In genomic region chr12:45214739-45215418, GRCh38 we compare ENCODE assay signal across 8 cellular contexts. TPM values are rescaled to one million over a fixed set of nuclear protein-coding genes. Genes with fewer than 3 reads are reported as not detected.
A peak's percentile ranks its signal among the peaks of the same experiment; 100 is the strongest.
DNase-seq lines count a peak whose midpoint lies in the region; ATAC-seq and TF ChIP-seq lines count a peak whose summit lies in the region.

No MANE protein-coding gene starts in this region.

- DNase-seq in activated CD4-positive, alpha-beta T cell treated with anti-CD3 and anti-CD28 coated beads, Interleukin-2, amount 10 ng/mL, durations not matched to agents 7 days and 5 days = no peak
- no peak for DNase-seq in activated CD4-positive, alpha-beta T cell treated with anti-CD3 and anti-CD28 coated beads, Interleukin-2, amount 50 U/mL, for 4 hours
- peak; percentile 44 for DNase-seq in activated CD8-positive, alpha-beta T cell treated with anti-CD3 and anti-CD28 coated beads for 36 hours
- DNase-seq in stimulated activated naive CD8-positive, alpha-beta T cell treated with anti-CD3 and anti-CD28 coated beads, Interleukin-15, Interleukin-2, amounts not matched to agents 100 U/mL and 50 U/mL, for 24 hours = peak; percentile 11
- DNase-seq in NCI-H1436 treated with DMSO at 0.1 percent for 48 hours (lab: John Stamatoyannopoulos, UW) = no peak
- no peak for DNase-seq in occipital lobe (lab: John Stamatoyannopoulos, UW)

- POLR2A ChIA-PET in activated CD4-positive, alpha-beta T cell treated with anti-CD3 and anti-CD28 coated beads, Interleukin-2, amount 10 ng/mL, durations not matched to agents 7 days and 5 days (lab: Charles Lee) = no interaction called here
- POLR2A ChIA-PET in activated CD8-positive, alpha-beta T cell treated with anti-CD3 and anti-CD28 coated beads for 36 hours (lab: Charles Lee) = interaction anchor here (0.7 to 1.8 kb wide), 9 partner anchors 12 to 1054 kb away, joined by 3 to 6 read pairs (median 4); partner anchors contain the start of genes ARID2 and SLC38A1

- H3K9me3 Mint-ChIP-seq in activated CD4-positive, alpha-beta T cell treated with anti-CD3 and anti-CD28 coated beads, Interleukin-2, amount 10 ng/mL, durations not matched to agents 7 days and 5 days = no peaks in the 10 kb centered on the region
- H3K9me3 Mint-ChIP-seq in activated CD8-positive, alpha-beta T cell treated with anti-CD3 and anti-CD28 coated beads for 36 hours = no peaks in the 10 kb centered on the region

- peak overlapping the region; percentile 89 for H3K27ac Mint-ChIP-seq in activated CD4-positive, alpha-beta T cell treated with anti-CD3 and anti-CD28 coated beads, Interleukin-2, amount 10 ng/mL, durations not matched to agents 7 days and 5 days
- H3K27ac Mint-ChIP-seq in activated CD8-positive, alpha-beta T cell treated with anti-CD3 and anti-CD28 coated beads for 36 hours = peak overlapping the region; percentile 94

- intact Hi-C loops in activated CD8-positive, alpha-beta T cell treated with anti-CD3 and anti-CD28 coated beads for 36 hours (cut with micrococcal nuclease) = no loop called here

- no peak overlapping the region for H3K27ac ChIP-seq in iPS-18a (ENCODE audit: low read length)

- H3K9ac ChIP-seq in iPS-18a (ENCODE audit: low read length) = peak overlapping the region; percentile 85

- peak overlapping the region; percentile 86 for H3K4me3 Mint-ChIP-seq in activated CD4-positive, alpha-beta T cell treated with anti-CD3 and anti-CD28 coated beads, Interleukin-2, amount 10 ng/mL, durations not matched to agents 7 days and 5 days
- H3K4me3 Mint-ChIP-seq in activated CD8-positive, alpha-beta T cell treated with anti-CD3 and anti-CD28 coated beads for 36 hours = peak overlapping the region; percentile 96

- peak overlapping the region; percentile 91 for H3K4me3 ChIP-seq in iPS-18a (ENCODE audit: low read length)

- no peak for TF ChIP-seq CTCF in activated CD8-positive, alpha-beta T cell treated with anti-CD3 and anti-CD28 coated beads for 36 hours (IDR thresholded peaks at IDR 0.05)

- H3K4me1 ChIP-seq in iPS-18a (ENCODE audit: control insufficient read depth, low read depth, low read length) = peaks cover 17% of the 10 kb centered on the region

- H3K4me1 Mint-ChIP-seq in activated CD4-positive, alpha-beta T cell treated with anti-CD3 and anti-CD28 coated beads, Interleukin-2, amount 10 ng/mL, durations not matched to agents 7 days and 5 days = peaks cover 43% of the 10 kb centered on the region
- H3K4me1 Mint-ChIP-seq in activated CD8-positive, alpha-beta T cell treated with anti-CD3 and anti-CD28 coated beads for 36 hours (ENCODE audit: low read depth) = peaks cover 25% of the 10 kb centered on the region

- H3K36me3 ChIP-seq in iPS-18a (ENCODE audit: control insufficient read depth, low read depth, low read length) = no peaks in the 10 kb centered on the region

- H3K9me3 ChIP-seq in iPS-18a (ENCODE audit: control insufficient read depth, low read depth, low read length) = no peaks in the 10 kb centered on the region

- ATAC-seq in activated CD8-positive, alpha-beta T cell treated with anti-CD3 and anti-CD28 coated beads for 36 hours = no peak
- ATAC-seq in stimulated activated naive CD8-positive, alpha-beta T cell treated with anti-CD3 and anti-CD28 coated beads, Interleukin-15, Interleukin-2, amounts not matched to agents 100 U/mL and 50 U/mL, for 24 hours = no peak
- no peak for ATAC-seq in GM21423 (IDR thresholded peaks at IDR 0.05; ENCODE audit: unreplicated experiment)

- peaks cover 6% of the 10 kb centered on the region for H3K36me3 Mint-ChIP-seq in activated CD4-positive, alpha-beta T cell treated with anti-CD3 and anti-CD28 coated beads, Interleukin-2, amount 10 ng/mL, durations not matched to agents 7 days and 5 days (ENCODE audit: low read depth)
- H3K36me3 Mint-ChIP-seq in activated CD8-positive, alpha-beta T cell treated with anti-CD3 and anti-CD28 coated beads for 36 hours (ENCODE audit: low read depth) = peaks cover 2% of the 10 kb centered on the region

- peaks cover 5% of the 10 kb centered on the region for H3K27me3 ChIP-seq in iPS-18a (ENCODE audit: control insufficient read depth, insufficient read depth, low read length)

- CTCF ChIA-PET in activated CD4-positive, alpha-beta T cell treated with anti-CD3 and anti-CD28 coated beads, Interleukin-2, amount 10 ng/mL, durations not matched to agents 7 days and 5 days (lab: Charles Lee) = interaction anchor here (0.8 to 1.5 kb wide), 3 partner anchors 12 to 18 kb away, joined by 3 to 5 read pairs (median 4); no protein-coding TSS in a partner anchor
- CTCF ChIA-PET in activated CD8-positive, alpha-beta T cell treated with anti-CD3 and anti-CD28 coated beads for 36 hours (lab: Charles Lee) = interaction anchor here (0.7 to 1.8 kb wide), 11 partner anchors 9 to 521 kb away, joined by 3 to 8 read pairs (median 4); no protein-coding TSS in a partner anchor

- no peaks in the 10 kb centered on the region for H3K27me3 Mint-ChIP-seq in activated CD4-positive, alpha-beta T cell treated with anti-CD3 and anti-CD28 coated beads, Interleukin-2, amount 10 ng/mL, durations not matched to agents 7 days and 5 days
- H3K27me3 Mint-ChIP-seq in activated CD8-positive, alpha-beta T cell treated with anti-CD3 and anti-CD28 coated beads for 36 hours = no peaks in the 10 kb centered on the region

RNA-seq across cellular contexts. Expression of gene ANO6, which starts 1.0 kb away (rescaled TPM):
- total RNA-seq in activated CD4-positive, alpha-beta T cell treated with anti-CD3 and anti-CD28 coated beads, Interleukin-2, amount 10 ng/mL, durations not matched to agents 7 days and 5 days = 10 to 100 TPM; 27.3 to 32.0 TPM
- total RNA-seq in activated CD8-positive, alpha-beta T cell treated with anti-CD3 and anti-CD28 coated beads for 36 hours = 10 to 100 TPM; 13.1 to 13.6 TPM
- total RNA-seq in occipital lobe = 15.3 TPM

Comparison
In these comparisons a context has a peak if more than half of its experiments do, and no peak if none do; other contexts are left out.
1. DNase-seq: peak in activated CD8-positive, alpha-beta T cell treated with anti-CD3 and anti-CD28 coated beads for 36 hours (single experiment) and stimulated activated naive CD8-positive, alpha-beta T cell treated with anti-CD3 and anti-CD28 coated beads, Interleukin-15, Interleukin-2, amounts not matched to agents 100 U/mL and 50 U/mL, for 24 hours (single experiment); none in activated CD4-positive, alpha-beta T cell treated with anti-CD3 and anti-CD28 coated beads, Interleukin-2, amount 10 ng/mL, durations not matched to agents 7 days and 5 days (single experiment), activated CD4-positive, alpha-beta T cell treated with anti-CD3 and anti-CD28 coated beads, Interleukin-2, amount 50 U/mL, for 4 hours (0 of 2), NCI-H1436 treated with DMSO at 0.1 percent for 48 hours (single experiment) and occipital lobe (single experiment).